Comparison of ENCODE assay signal across 12 cellular contexts in the genomic region with DNA sequence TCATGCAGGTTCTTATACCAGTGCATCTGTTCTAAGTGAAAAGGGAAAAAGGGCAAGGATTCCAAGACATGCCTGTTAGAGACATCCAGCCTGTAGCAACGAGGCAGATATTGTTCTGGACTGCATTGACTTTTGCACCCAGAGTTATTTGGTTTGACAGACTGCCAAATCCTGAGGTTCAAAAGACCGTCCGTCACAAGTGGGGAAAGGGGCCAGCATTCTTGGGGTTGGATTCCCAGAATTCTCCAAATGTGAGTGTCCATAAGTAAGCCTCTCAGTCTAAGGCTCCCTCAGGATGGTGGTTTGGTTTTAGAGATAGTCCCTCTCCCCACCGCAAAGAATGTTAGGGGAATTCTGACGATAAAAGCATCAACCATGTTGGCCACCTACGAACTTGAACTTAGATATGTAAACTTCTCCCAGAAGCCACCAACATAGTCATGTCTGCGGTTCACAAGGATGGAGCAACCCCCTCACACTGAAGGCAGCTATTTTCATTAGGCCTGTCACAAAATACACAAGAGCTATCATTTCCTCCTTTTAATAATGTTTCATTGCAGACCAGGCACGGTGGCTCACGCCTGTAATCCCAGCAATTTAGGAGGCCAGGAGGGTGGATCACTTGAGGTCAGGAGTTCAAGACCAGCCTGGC. TPM values are rescaled to one million over a fixed set of nuclear protein-coding genes. Genes with fewer than 3 reads are reported as not detected.
DNase-seq lines count a peak whose midpoint lies in the region; TF ChIP-seq lines count a peak whose summit lies in the region.
"Had no signal": no experiment of that assay in that cellular context is flagged by ENCODE, and none has a peak within 500 bp of the region (broad histone marks: within the 10 kb centered on the region; RNA-seq: fewer than 3 reads in every experiment).

No MANE protein-coding gene starts in this region.

- no peaks in the 10 kb centered on the region for H3K9me3 ChIP-seq in thyroid gland
- H3K9me3 ChIP-seq in CD4-positive, alpha-beta memory T cell (ENCODE audit: control insufficient read depth in 1 of 2, low read length in 2 of 2): no peaks in the 10 kb centered on the region

- peaks cover 0 to 2% (median 0%) of the 10 kb centered on the region in 4 donors for H3K4me1 Mint-ChIP-seq in CD4-positive, alpha-beta memory T cell

- H3K4me3 ChIP-seq in thyroid gland (replicated peaks in 1 of 3): no peak overlapping the region
- H3K4me3 ChIP-seq in CD4-positive, alpha-beta memory T cell (ENCODE audit: low read length in 2 of 2): no peak overlapping the region

- no peak overlapping the region for H3K27ac ChIP-seq in thyroid gland
- H3K27ac ChIP-seq in CD4-positive, alpha-beta memory T cell (ENCODE audit: low read depth, low read length): no peak overlapping the region
- H3K27ac ChIP-seq: parathyroid adenoma had no signal

- H3K36me3 ChIP-seq in thyroid gland: no peaks in the 10 kb centered on the region
- H3K36me3 ChIP-seq in CD4-positive, alpha-beta memory T cell (ENCODE audit: insufficient read depth, low read length): no peaks in the 10 kb centered on the region

- peak; percentile 90 for DNase-seq in AG08396 (ENCODE audit: low spot score)
- DNase-seq in MV-4-11 (lab: John Stamatoyannopoulos, UW): peak; percentile 81
- DNase-seq in dedifferentiated amniotic fluid mesenchymal stem cell (ENCODE audit: extremely low spot score): peak; percentile 98
- peak; percentile 100 for DNase-seq in myocyte (ENCODE audit: low read depth)
- no peak for DNase-seq in thyroid gland
- DNase-seq in CD4-positive, alpha-beta memory T cell: no peak
- DNase-seq in CD1c-positive myeloid dendritic cell (ENCODE audit: extremely low spot score): no peak
- DNase-seq in NCI-H82 treated with DMSO at 0.1 percent for 48 hours (lab: John Stamatoyannopoulos, UW; ENCODE audit: unreplicated experiment): no peak
- DNase-seq: activated effector memory CD4-positive, alpha-beta T cell treated with anti-CD3 and anti-CD28 coated beads, Interleukin-2, amount 50 U/mL, for 16 hours; NCI-H146; stimulated activated naive CD8-positive, alpha-beta T cell treated with anti-CD3 and anti-CD28 coated beads, Interleukin-15, Interleukin-2, amounts not matched to agents 100 U/mL and 50 U/mL, for 24 hours had no signal

- no peaks in the 10 kb centered on the region for H3K4me1 ChIP-seq in thyroid gland
- H3K4me1 ChIP-seq in CD4-positive, alpha-beta memory T cell (ENCODE audit: insufficient read depth, low read length): no peaks in the 10 kb centered on the region
- H3K4me1 ChIP-seq: parathyroid adenoma had no signal

- no peaks in the 10 kb centered on the region for H3K36me3 Mint-ChIP-seq in CD4-positive, alpha-beta memory T cell

- no peaks in the 10 kb centered on the region for H3K27me3 ChIP-seq in thyroid gland
- no peaks in the 10 kb centered on the region for H3K27me3 ChIP-seq in CD4-positive, alpha-beta memory T cell (ENCODE audit: insufficient read depth, low read length)

- WGBS in thyroid gland, 2 donors: 48 to 57% methylated on average over 9 of the region's 9 CpGs

- intact Hi-C loops in thyroid gland (cut with DNase I): no loop called here
- intact Hi-C loops in CD4-positive, alpha-beta memory T cell (cut with micrococcal nuclease): no loop called here

- H3K4me3 Mint-ChIP-seq in CD4-positive, alpha-beta memory T cell: no peak overlapping the region

- TF ChIP-seq POLR2A in thyroid gland (IDR thresholded peaks at IDR 0.05): no peak

- H3K9me3 Mint-ChIP-seq in CD4-positive, alpha-beta memory T cell: no peaks in the 10 kb centered on the region

- CTCF ChIA-PET in CD4-positive, alpha-beta memory T cell (lab: Charles Lee; ENCODE audit: partially characterized antibody): no interaction called here

- no peak overlapping the region for H3K27ac Mint-ChIP-seq in CD4-positive, alpha-beta memory T cell

- H3K27me3 Mint-ChIP-seq in CD4-positive, alpha-beta memory T cell: peaks cover 8 to 25% of the 10 kb centered on the region in 2 donors

- TF ChIP-seq CTCF in thyroid gland (IDR thresholded peaks at IDR 0.05): no peak

- POLR2A ChIA-PET in CD4-positive, alpha-beta memory T cell (lab: Charles Lee; ENCODE audit: partially characterized antibody): no interaction called here

RNA-seq across cellular contexts. Expression of gene LACTB, which starts 13.6 kb away (rescaled TPM):
- total RNA-seq in myocyte (22.3 and 27.5 TPM in 2 replicates), thyroid gland (10 to 100 TPM in 3 of 4 donors, 1 to 10 TPM in 1; 8.9 to 25.9 (median 12.1) TPM)
- 21.4 TPM for polyA plus RNA-seq in myocyte (2012)
- 10 to 100 TPM; 11.7 to 12.1 TPM for total RNA-seq in CD4-positive, alpha-beta memory T cell
- 10 to 100 TPM in 1 of 2 donors, 1 to 10 TPM in 1; 8.9 to 11.5 TPM for polyA plus RNA-seq in CD4-positive, alpha-beta memory T cell

RNA-seq across cellular contexts. Expression of gene RPS27L, which starts 49.3 kb away (rescaled TPM):
- total RNA-seq in myocyte (145 and 176 TPM in 2 replicates), thyroid gland (100 to 1,000 TPM in 1 of 4 donors, 10 to 100 TPM in 3; 38.6 to 126 (median 88.9) TPM)
- polyA plus RNA-seq in myocyte (2012): 375 TPM
- 100 to 1,000 TPM; 150 to 161 TPM for total RNA-seq in CD4-positive, alpha-beta memory T cell
- 100 to 1,000 TPM; 187 to 211 TPM for polyA plus RNA-seq in CD4-positive, alpha-beta memory T cell

Comparison
In these comparisons a context has a peak if more than half of its experiments do, and no peak if none do; other contexts are left out.
1. DNase-seq: peak in AG08396 (single experiment), MV-4-11 (single experiment), dedifferentiated amniotic fluid mesenchymal stem cell (single experiment) and myocyte (single experiment); none in thyroid gland (0 of 2), CD4-positive, alpha-beta memory T cell (0 of 5), CD1c-positive myeloid dendritic cell (single experiment) and NCI-H82 treated with DMSO at 0.1 percent for 48 hours (single experiment).